Comparison of ENCODE assay signal across 12 cellular contexts in the genomic region with DNA sequence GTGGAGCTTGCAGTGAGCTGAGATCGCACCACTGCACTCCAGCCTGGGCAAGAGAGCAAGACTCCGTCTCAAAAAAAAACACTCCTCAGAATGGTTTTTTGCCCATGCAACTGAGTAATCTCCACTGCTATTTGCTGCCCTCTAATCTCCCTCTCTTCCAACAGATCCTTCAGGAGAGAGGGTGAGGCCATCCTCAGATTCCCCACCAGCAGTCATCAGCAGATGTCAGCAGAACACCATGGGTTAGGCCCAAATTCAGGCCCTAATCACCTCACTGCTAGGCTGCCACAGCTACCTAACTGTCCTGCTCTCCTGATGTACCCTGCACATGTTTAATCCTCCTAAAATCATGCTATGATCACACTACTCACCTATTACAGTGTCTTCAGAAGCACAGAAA.
DNase-seq lines count a peak whose midpoint lies in the region; ATAC-seq, FAIRE-seq and TF ChIP-seq lines count a peak whose summit lies in the region.
"Had no signal": no experiment of that assay in that cellular context is flagged by ENCODE, and none has a peak within 500 bp of the region (broad histone marks: within the 10 kb centered on the region; RNA-seq: fewer than 3 reads in every experiment).

No MANE protein-coding gene starts in this region.

- no peak for TF ChIP-seq EP300 in A549 (IDR thresholded peaks at IDR 0.05)

- intact Hi-C loops in gastrocnemius medialis (cut with DNase I; ENCODE audit: low total_unique reads): no loop called here

- POLR2A ChIA-PET in A549 (lab: Yijun Ruan, JAX): no interaction called here

- ATAC-seq in A549: peak; percentile 87 to 90
- no peak for ATAC-seq in HG02610 (IDR thresholded peaks at IDR 0.05; ENCODE audit: unreplicated experiment)
- no peak for ATAC-seq in HG02884 (IDR thresholded peaks at IDR 0.05; ENCODE audit: unreplicated experiment)
- ATAC-seq in gastrocnemius medialis: no peak

- H3K4me2 ChIP-seq in A549: no peak overlapping the region

- FAIRE-seq in A549 (lab: Jason Lieb, UNC): no peak
- FAIRE-seq: frontal cortex had no signal

- peak; percentile 37 to 60; a peak in 3 of 5 replicates for TF ChIP-seq RAD21 in A549 (conservative IDR thresholded peaks at IDR 0.05 in 1 of 2, IDR thresholded peaks at IDR 0.05 in 1 of 2)

- H3K4me1 ChIP-seq in A549 (peaks cover 46% of the 10 kb centered on the region), ectodermal cell (ENCODE audit: control insufficient read depth, insufficient read depth, low read length) (no peaks in the 10 kb centered on the region), gastrocnemius medialis (no peaks in the 10 kb centered on the region)

- H3K27ac ChIP-seq in A549 (peak overlapping the region; percentile 98 to 99), ectodermal cell (ENCODE audit: insufficient read depth, low read depth, low read length, poor library complexity, severe bottlenecking) (peak overlapping the region; percentile 6), gastrocnemius medialis (no peak overlapping the region)

- H3K36me3 ChIP-seq in GM06990 (ENCODE audit: control insufficient read depth, insufficient read depth, low read length) (no peaks in the 10 kb centered on the region), ectodermal cell (ENCODE audit: control insufficient read depth, insufficient read depth, low read length) (no peaks in the 10 kb centered on the region), gastrocnemius medialis (no peaks in the 10 kb centered on the region)
- H3K36me3 ChIP-seq: brain microvascular endothelial cell had no signal

- in situ Hi-C loops in KBM-7 (cut with MboI; ENCODE audit: low pct_unique_long_range_greater_than_20kb, low sequenced_read_pairs): no loop called here
- in situ Hi-C loops in gastrocnemius medialis (cut with MboI; ENCODE audit: low sequenced_read_pairs in 4 of 4): no loop called here

- 88% methylated on average over 2 of the region's 2 CpGs for WGBS in A549 (ENCODE audit: missing lambda C conversion rate)
- WGBS in ectodermal cell, 2 experiments: 95 to 100% methylated on average over 2 of the region's 2 CpGs

- TF ChIP-seq CTCF in A549 (IDR thresholded peaks at IDR 0.05) (no peak), GM06990 (IDR thresholded peaks at IDR 0.05; ENCODE audit: insufficient read depth, low read length, poor library complexity, severe bottlenecking) (peak; percentile 16), gastrocnemius medialis (IDR thresholded peaks at IDR 0.05 in 4 of 5, conservative IDR thresholded peaks at IDR 0.05 in 1 of 5) (no peak)

- H3K27me3 ChIP-seq in GM06990 (replicated peaks; ENCODE audit: control insufficient read depth, insufficient read depth, low read length): no peaks in the 10 kb centered on the region
- no peaks in the 10 kb centered on the region for H3K27me3 ChIP-seq in ectodermal cell (ENCODE audit: control insufficient read depth, insufficient read depth, low read length, poor library complexity, severe bottlenecking)
- no peaks in the 10 kb centered on the region for H3K27me3 ChIP-seq in gastrocnemius medialis
- H3K27me3 ChIP-seq: brain microvascular endothelial cell had no signal

- TF ChIP-seq POLR2A in A549 (IDR thresholded peaks at IDR 0.05; ENCODE audit: low read length) (no peak), gastrocnemius medialis (IDR thresholded peaks at IDR 0.05) (no peak)

- CTCF ChIA-PET in A549 (lab: Yijun Ruan, JAX): interaction anchor here (0.6 to 3.6 kb wide), 7 partner anchors 9 to 433 kb away, joined by 3 to 42 read pairs (median 4); no protein-coding TSS in a partner anchor

- H3K4me3 ChIP-seq in A549 (no peak overlapping the region), GM06990 (replicated peaks; ENCODE audit: low read depth, low read length) (no peak overlapping the region), ectodermal cell (ENCODE audit: insufficient read depth, low read depth, low read length) (no peak overlapping the region), gastrocnemius medialis (no peak overlapping the region)
- H3K4me3 ChIP-seq: skin epidermis had no signal

- no peaks in the 10 kb centered on the region for H3K9me3 ChIP-seq in A549
- no peaks in the 10 kb centered on the region for H3K9me3 ChIP-seq in ectodermal cell (ENCODE audit: control insufficient read depth, low read length)
- H3K9me3 ChIP-seq in gastrocnemius medialis: no peaks in the 10 kb centered on the region

- DNase-seq in A549 (ENCODE audit: low read depth in 1 of 2, low spot score in 1 of 2) (peak in 1 of 2 experiments; percentile 60), GM06990 (ENCODE audit: extremely low read depth, insufficient read length) (no peak), KBM-7 (peak; percentile 16), gastrocnemius medialis (no peak), UCSD-AML1 (lab: John Stamatoyannopoulos, UW; ENCODE audit: unreplicated experiment) (no peak)
- DNase-seq: brain microvascular endothelial cell, NCI-H1694 treated with DMSO at 0.1 percent for 48 hours had no signal

TF ChIP-seq in A549, 52 proteins besides CTCF, POLR2A, EP300 and RAD21:
- TF ChIP-seq MAFK (IDR thresholded peaks at IDR 0.05; ENCODE audit: partially characterized antibody): no peak
- no peak for TF ChIP-seq SREBF2 (IDR thresholded peaks at IDR 0.05)
- TF ChIP-seq RNF2 (IDR thresholded peaks at IDR 0.05; ENCODE audit: borderline replicate concordance, low read depth): no peak
TF ChIP-seq in A549: peak in this region for 0.

Comparison
In these comparisons a context has a peak if more than half of its experiments do, and no peak if none do; other contexts are left out.
1. ATAC-seq: peak in A549 (2 of 2); none in HG02610 (single experiment), HG02884 (single experiment) and gastrocnemius medialis (0 of 2).
2. H3K27ac ChIP-seq: peak in A549 (2 of 2) and ectodermal cell (single experiment); none in gastrocnemius medialis (0 of 4).